Comparison of ENCODE assay signal across 20 cellular contexts in genomic region chr11:17743026-17743807, GRCh38. TPM values are rescaled to one million over a fixed set of nuclear protein-coding genes. Genes with fewer than 3 reads are reported as not detected.
"Had no signal": no experiment of that assay in that cellular context is flagged by ENCODE, and none has a peak within 500 bp of the region (broad histone marks: within the 10 kb centered on the region; RNA-seq: fewer than 3 reads in every experiment).

No MANE protein-coding gene starts in this region.

- ATAC-seq: activated CD4-positive, CD25-positive, alpha-beta regulatory T cell treated with anti-CD3 and anti-CD28 coated beads, Interleukin-2, amount 50 U/mL, for 24 hours; activated CD8-positive, alpha-beta T cell treated with anti-CD3 and anti-CD28 coated beads, Interleukin-2, amount 10 ng/mL, durations not matched to agents 7 days and 5 days; activated T-cell treated with anti-CD3 and anti-CD28 coated beads, Interleukin-2, amount 50 U/mL, for 4 hours; pancreas; stimulated activated memory B cell treated with anti-CD40 and anti-IgM and Interleukin-4, amounts not matched to agents 10 μg/mL and 1 μg/mL and 100 μg/mL, for 72 hours had no signal

- H3K9me3 Mint-ChIP-seq: activated CD4-positive, alpha-beta T cell treated with anti-CD3 and anti-CD28 coated beads, Interleukin-2, amount 10 ng/mL, durations not matched to agents 7 days and 5 days; activated T-cell treated with anti-CD3 and anti-CD28 coated beads, Interleukin-2, amount 50 U/mL, for 4 hours; endodermal cell; stimulated activated memory B cell treated with anti-CD40 and anti-IgM and Interleukin-4, amounts not matched to agents 10 μg/mL and 1 μg/mL and 100 μg/mL, for 72 hours; T-helper 1 cell treated with Interleukin-12 subunit alpha and Interleukin-12 subunit beta and Interleukin-4 antibody, amounts not matched to agents 30 μg/mL and 1 μg/mL, for 36 hours had no signal

- H3K36me3 Mint-ChIP-seq: activated naive CD8-positive, alpha-beta T cell; stimulated activated memory B cell treated with anti-CD40 and anti-IgM and Interleukin-4, amounts not matched to agents 10 μg/mL and 1 μg/mL and 100 μg/mL, for 72 hours had no signal

- H3K27ac Mint-ChIP-seq: activated CD4-positive, alpha-beta T cell treated with anti-CD3 and anti-CD28 coated beads, Interleukin-2, amount 10 ng/mL, durations not matched to agents 7 days and 5 days; activated CD8-positive, alpha-beta T cell treated with anti-CD3 and anti-CD28 coated beads, Interleukin-2, amount 10 ng/mL, durations not matched to agents 7 days and 5 days; activated naive CD8-positive, alpha-beta T cell; endodermal cell; stimulated activated memory B cell treated with anti-CD40 and anti-IgM and Interleukin-4, amounts not matched to agents 10 μg/mL and 1 μg/mL and 100 μg/mL, for 72 hours; T-helper 1 cell treated with Interleukin-12 subunit alpha and Interleukin-12 subunit beta and Interleukin-4 antibody, amounts not matched to agents 30 μg/mL and 1 μg/mL, for 36 hours had no signal

- H3K36me3 ChIP-seq: cardiac muscle cell, colonic mucosa, pancreas, sigmoid colon had no signal

- H3K4me1 Mint-ChIP-seq: activated CD4-positive, alpha-beta T cell treated with anti-CD3 and anti-CD28 coated beads, Interleukin-2, amount 10 ng/mL, durations not matched to agents 7 days and 5 days; endodermal cell; stimulated activated memory B cell treated with anti-CD40 and anti-IgM and Interleukin-4, amounts not matched to agents 10 μg/mL and 1 μg/mL and 100 μg/mL, for 72 hours had no signal

- H3K27me3 ChIP-seq: colonic mucosa, pancreas had no signal

- DNase-seq: activated CD4-positive, alpha-beta T cell treated with anti-CD3 and anti-CD28 coated beads, Interleukin-2, amount 10 ng/mL, durations not matched to agents 7 days and 5 days; activated CD8-positive, alpha-beta T cell treated with anti-CD3 and anti-CD28 coated beads, Interleukin-2, amount 10 ng/mL, durations not matched to agents 7 days and 5 days; activated gamma-delta T cell; activated T-cell treated with anti-CD3 and anti-CD28 coated beads, Interleukin-2, amount 50 U/mL, for 4 hours; amniotic stem cell; colonic mucosa; endodermal cell; stimulated activated CD4-positive, alpha-beta T cell treated with anti-CD3 and anti-CD28 coated beads, Interleukin-4, amount 100 ng/mL, for 4 hours had no signal

- H3K4me3 Mint-ChIP-seq: activated CD4-positive, alpha-beta T cell treated with anti-CD3 and anti-CD28 coated beads, Interleukin-2, amount 10 ng/mL, durations not matched to agents 7 days and 5 days; activated CD8-positive, alpha-beta T cell treated with anti-CD3 and anti-CD28 coated beads, Interleukin-2, amount 10 ng/mL, durations not matched to agents 7 days and 5 days; activated naive CD8-positive, alpha-beta T cell; activated T-cell treated with anti-CD3 and anti-CD28 coated beads, Interleukin-2, amount 50 U/mL, for 4 hours; endodermal cell; stimulated activated memory B cell treated with anti-CD40 and anti-IgM and Interleukin-4, amounts not matched to agents 10 μg/mL and 1 μg/mL and 100 μg/mL, for 72 hours; T-helper 1 cell treated with Interleukin-12 subunit alpha and Interleukin-12 subunit beta and Interleukin-4 antibody, amounts not matched to agents 30 μg/mL and 1 μg/mL, for 36 hours had no signal

- H3K9me3 ChIP-seq: colonic mucosa, pancreas, sigmoid colon had no signal

- H3K4me3 ChIP-seq: cardiac muscle cell, colonic mucosa, hepatocyte, pancreas, sigmoid colon had no signal

- H3K27ac ChIP-seq: cardiac muscle cell, colonic mucosa, epithelial cell of prostate, hepatocyte, pancreas, sigmoid colon had no signal

- H3K4me1 ChIP-seq: colonic mucosa, pancreas, sigmoid colon had no signal

RNA-seq across cellular contexts. Expression of gene KCNC1, which starts 8.6 kb away (rescaled TPM):
- total RNA-seq: activated CD4-positive, alpha-beta T cell treated with anti-CD3 and anti-CD28 coated beads, Interleukin-2, amount 10 ng/mL, durations not matched to agents 7 days and 5 days; activated CD8-positive, alpha-beta T cell treated with anti-CD3 and anti-CD28 coated beads, Interleukin-2, amount 10 ng/mL, durations not matched to agents 7 days and 5 days; activated T-cell treated with anti-CD3 and anti-CD28 coated beads, Interleukin-2, amount 50 U/mL, for 4 hours; cardiac muscle cell; endodermal cell; glomerular endothelial cell; ureter had no signal

RNA-seq across cellular contexts. Expression of gene MYOD1, which starts 23.8 kb away (rescaled TPM):
- total RNA-seq: activated CD4-positive, alpha-beta T cell treated with anti-CD3 and anti-CD28 coated beads, Interleukin-2, amount 10 ng/mL, durations not matched to agents 7 days and 5 days; activated CD8-positive, alpha-beta T cell treated with anti-CD3 and anti-CD28 coated beads, Interleukin-2, amount 10 ng/mL, durations not matched to agents 7 days and 5 days; activated T-cell treated with anti-CD3 and anti-CD28 coated beads, Interleukin-2, amount 50 U/mL, for 4 hours; cardiac muscle cell; colonic mucosa; endodermal cell; glomerular endothelial cell; hepatocyte; mononuclear cell; pancreas; sigmoid colon; ureter had no signal
